ENCODE assay signal across 8 cellular contexts in genomic region chr1:159889821-159890252, GRCh38. TPM values are rescaled to one million over a fixed set of nuclear protein-coding genes. Genes with fewer than 3 reads are reported as not detected.
DNase-seq lines count a peak whose midpoint lies in the region; ATAC-seq and TF ChIP-seq lines count a peak whose summit lies in the region.

No MANE protein-coding gene starts in this region.

- POLR2A ChIA-PET in PC-3 (lab: Charles Lee; ENCODE audit: unreplicated experiment): no interaction called here

- H4K20me1 ChIP-seq in PC-3 (ENCODE audit: low read length) (no peaks in the 10 kb centered on the region), osteoblast (ENCODE audit: insufficient read depth, low read length) (no peaks in the 10 kb centered on the region), hepatocyte (ENCODE audit: insufficient read depth, poor library complexity, severe bottlenecking) (no peaks in the 10 kb centered on the region)

- no peak for TF ChIP-seq CTCF in PC-3 (conservative IDR thresholded peaks at IDR 0.05; ENCODE audit: low read depth, low read length)
- TF ChIP-seq CTCF in osteoblast (IDR thresholded peaks at IDR 0.05; ENCODE audit: extremely low read depth, low read depth, low read length): no peak
- no peak for TF ChIP-seq CTCF in hepatocyte (IDR thresholded peaks at IDR 0.05; ENCODE audit: poor library complexity)

- H3F3A ChIP-seq in PC-3 (ENCODE audit: low read length, unreplicated experiment): no peaks in the 10 kb centered on the region

- H3K9me2 ChIP-seq in PC-3 (replicated peaks; ENCODE audit: low read length) (no peaks in the 10 kb centered on the region), hepatocyte (replicated peaks; ENCODE audit: insufficient read depth) (no peaks in the 10 kb centered on the region)

- intact Hi-C loops in PC-3 (cut with micrococcal nuclease): loop anchor here (2.0 to 5.0 kb wide), 2 partner anchors 35 to 678 kb away; no protein-coding TSS in a partner anchor

- H3K4me3 ChIP-seq in PC-3 (ENCODE audit: low read length) (peak overlapping the region; percentile 2; the same call in 1 of the 2 replicates), esophagus (ENCODE audit: low read depth in 1 of 2, low read length in 2 of 2) (no peak overlapping the region), osteoblast (ENCODE audit: insufficient read depth, low read length) (no peak overlapping the region), hepatocyte (no peak overlapping the region)

- H2AFZ ChIP-seq in PC-3 (ENCODE audit: low read length) (peak overlapping the region; percentile 44), osteoblast (ENCODE audit: low read length) (peak overlapping the region; percentile 84), hepatocyte (no peak overlapping the region)

- peak overlapping the region; percentile 51 for H3K4me2 ChIP-seq in PC-3 (ENCODE audit: low read length)
- H3K4me2 ChIP-seq in osteoblast (ENCODE audit: insufficient read depth, low read length): peak overlapping the region; percentile 47
- H3K4me2 ChIP-seq in hepatocyte: no peak overlapping the region

- no peaks in the 10 kb centered on the region for H3K36me3 ChIP-seq in PC-3 (ENCODE audit: low read depth, low read length)
- H3K36me3 ChIP-seq in esophagus (ENCODE audit: control insufficient read depth in 2 of 2, insufficient read depth in 2 of 2, low read length in 1 of 2): no peaks in the 10 kb centered on the region
- no peaks in the 10 kb centered on the region for H3K36me3 ChIP-seq in osteoblast (ENCODE audit: insufficient read depth, low read length)
- no peaks in the 10 kb centered on the region for H3K36me3 ChIP-seq in hepatocyte (replicated peaks; ENCODE audit: insufficient read depth, low read depth)

- no TSS peak for BruUV-seq in PC-3 (replicated peaks; lab: Mats Ljungman, UMichigan)

- WGBS in esophagus, 2 donors: 15 to 24% methylated on average over 2 of the region's 2 CpGs
- WGBS in hepatocyte (ENCODE audit: low lambda C conversion rate, missing lambda C conversion rate): 56% methylated on average over 2 of the region's 2 CpGs

- DNase-seq in Ammon's horn (ENCODE audit: low spot score) (peak; percentile 60), PC-3 (peak; percentile 96), osteoblast (ENCODE audit: insufficient read length, low spot score, missing footprints) (peak; percentile 82), hepatocyte (ENCODE audit: low spot score) (no peak), NCI-H1105 (lab: John Stamatoyannopoulos, UW) (no peak)

- H3K27me3 ChIP-seq in PC-3 (ENCODE audit: low read length) (no peaks in the 10 kb centered on the region), esophagus (ENCODE audit: control insufficient read depth in 1 of 2, insufficient read depth in 2 of 2, low read length in 2 of 2) (no peaks in the 10 kb centered on the region), osteoblast (ENCODE audit: insufficient read depth, low read length) (no peaks in the 10 kb centered on the region), hepatocyte (no peaks in the 10 kb centered on the region)

- no peaks in the 10 kb centered on the region for H3K79me2 ChIP-seq in PC-3 (ENCODE audit: low read length)
- H3K79me2 ChIP-seq in osteoblast (ENCODE audit: insufficient read depth, low read length): no peaks in the 10 kb centered on the region
- H3K79me2 ChIP-seq in hepatocyte: no peaks in the 10 kb centered on the region

- peak overlapping the region; percentile 65 for H3K9ac ChIP-seq in PC-3 (ENCODE audit: low read length)

- H3K27ac ChIP-seq in PC-3 (ENCODE audit: low read length): peak overlapping the region; percentile 86
- peak overlapping the region; percentile 16 to 73 for H3K27ac ChIP-seq in esophagus (ENCODE audit: low read depth in 2 of 2, low read length in 1 of 2)
- peak overlapping the region; percentile 67 for H3K27ac ChIP-seq in osteoblast (ENCODE audit: low read depth, low read length)
- no peak overlapping the region for H3K27ac ChIP-seq in hepatocyte

- ATAC-seq in GM18870 (IDR thresholded peaks at IDR 0.05; ENCODE audit: unreplicated experiment) (peak; percentile 94), HG02981 (IDR thresholded peaks at IDR 0.05; ENCODE audit: unreplicated experiment) (peak; percentile 94), PC-3 (peak; percentile 82)

- H3K9me3 ChIP-seq in PC-3 (ENCODE audit: low read length) (no peaks in the 10 kb centered on the region), esophagus (ENCODE audit: control insufficient read depth in 2 of 2, insufficient read depth in 1 of 2, low read depth in 1 of 2, low read length in 1 of 2) (no peaks in the 10 kb centered on the region), osteoblast (ENCODE audit: low read depth, low read length) (no peaks in the 10 kb centered on the region), hepatocyte (ENCODE audit: low read depth) (no peaks in the 10 kb centered on the region)

- H3K4me1 ChIP-seq in PC-3 (ENCODE audit: insufficient read depth, low read length) (peaks cover 27% of the 10 kb centered on the region), esophagus (ENCODE audit: control insufficient read depth in 2 of 2, insufficient read depth in 2 of 2, low read length in 1 of 2) (peaks cover 0 to 6% of the 10 kb centered on the region in 2 donors), osteoblast (ENCODE audit: insufficient read depth, low read length) (peaks cover 17% of the 10 kb centered on the region), hepatocyte (ENCODE audit: insufficient read depth) (no peaks in the 10 kb centered on the region)

- CTCF ChIA-PET in PC-3 (lab: Charles Lee): interaction anchor here (0.6 to 6.0 kb wide), 9 partner anchors 40 to 117 kb away, joined by 3 to 144 read pairs (median 5); no protein-coding TSS in a partner anchor

RNA-seq across cellular contexts. Expression of gene CFAP45, which starts 10.1 kb away (rescaled TPM):
- total RNA-seq in PC-3 (2014; rRNA removed): 1.6 and 4.8 TPM in 2 replicates
- under 1 TPM; 0.44 to 0.61 TPM for polyA plus RNA-seq in esophagus
- 0.29 and 0.36 TPM in 2 replicates for total RNA-seq in osteoblast
- total RNA-seq in hepatocyte: 0.43 TPM in 1 of 2 replicates, not detected in the other
- polyA plus RNA-seq in hepatocyte: not detected in 2 replicates

RNA-seq across cellular contexts. Expression of gene VSIG8, which starts 27.4 kb away (rescaled TPM):
- 0.29 and 0.47 TPM in 2 replicates for total RNA-seq in PC-3 (2014; rRNA removed)
- polyA plus RNA-seq in esophagus: 1 to 10 TPM; 4.2 to 4.4 TPM
- total RNA-seq in osteoblast: not detected in 2 replicates
- total RNA-seq in hepatocyte: 0.33 TPM in 1 of 2 replicates, not detected in the other
- polyA plus RNA-seq in hepatocyte: 0.13 and 0.38 TPM in 2 replicates

RNA-seq across cellular contexts. Expression of gene TAGLN2, which starts 35.5 kb away (rescaled TPM):
- total RNA-seq in PC-3 (2014; rRNA removed) (1,281 and 1,584 TPM in 2 replicates), osteoblast (156 and 159 TPM in 2 replicates), hepatocyte (122 and 124 TPM in 2 replicates)
- polyA plus RNA-seq in esophagus (100 to 1,000 TPM; 309 to 366 TPM), hepatocyte (284 and 292 TPM in 2 replicates)

RNA-seq across cellular contexts. Expression of gene IGSF9, which starts 55.6 kb away (rescaled TPM):
- 15.6 and 19.9 TPM in 2 replicates for total RNA-seq in PC-3 (2014; rRNA removed)
- polyA plus RNA-seq in esophagus: 10 to 100 TPM in 1 of 2 donors, 1 to 10 TPM in 1; 7.4 to 16.1 TPM
- total RNA-seq in osteoblast: under 0.01 TPM in 2 replicates
- 5.3 and 8.2 TPM in 2 replicates for total RNA-seq in hepatocyte
- 22.5 and 25.4 TPM in 2 replicates for polyA plus RNA-seq in hepatocyte

Comparison
In these comparisons a context has a peak if more than half of its experiments do, and no peak if none do; other contexts are left out.
1. DNase-seq: peak in Ammon's horn (single experiment), PC-3 (single experiment) and osteoblast (single experiment); none in hepatocyte (single experiment) and NCI-H1105 (single experiment).
2. Peak in every context shown above with its lines, with median percentiles within 50 percentile points of each other: ATAC-seq.